14 cellular contexts compared by ENCODE assay signal in genomic region chr2:48749820-48750739, GRCh38. TPM values are rescaled to one million over a fixed set of nuclear protein-coding genes. Genes with fewer than 3 reads are reported as not detected.
DNase-seq lines count a peak whose midpoint lies in the region; ATAC-seq and TF ChIP-seq lines count a peak whose summit lies in the region.
"Had no signal": no experiment of that assay in that cellular context is flagged by ENCODE, and none has a peak within 500 bp of the region (broad histone marks: within the 10 kb centered on the region; RNA-seq: fewer than 3 reads in every experiment).

No MANE protein-coding gene starts in this region.

- H2BK15ac ChIP-seq in H9 (ENCODE audit: low read depth, low read length): no peak overlapping the region

- peaks cover under 1% of the 10 kb centered on the region for H3K23me2 ChIP-seq in H9 (ENCODE audit: insufficient read length, low read depth, low read length, poor library complexity, severe bottlenecking)

- no peak overlapping the region for H3K27ac ChIP-seq in left lung
- no peak overlapping the region for H3K27ac ChIP-seq in H9 (ENCODE audit: insufficient read length, low read depth, low read length)
- no peak overlapping the region for H3K27ac ChIP-seq in heart left ventricle
- H3K27ac ChIP-seq: RWPE1, tibial artery had no signal

- no peak overlapping the region for H2BK12ac ChIP-seq in H9 (ENCODE audit: insufficient read length, low read depth, low read length)

- no peak overlapping the region for H4K8ac ChIP-seq in H9 (replicated peaks; ENCODE audit: insufficient read length, low read depth, low read length)

- H2AK5ac ChIP-seq in H9 (ENCODE audit: insufficient read length, low read length): no peak overlapping the region

- H3K79me2 ChIP-seq in H9 (ENCODE audit: insufficient read depth, low read length): no peaks in the 10 kb centered on the region

- H3K4me1 ChIP-seq in left lung (no peaks in the 10 kb centered on the region), H9 (ENCODE audit: insufficient read depth, low read length) (peaks cover 1% of the 10 kb centered on the region; the same call in 1 of the 2 replicates), heart left ventricle (peaks cover 0 to 5% (median 0%) of the 10 kb centered on the region in 12 donors)
- H3K4me1 ChIP-seq: tibial artery had no signal

- no peak overlapping the region; the same call in 1 of the 2 replicates for H3K14ac ChIP-seq in H9 (ENCODE audit: insufficient read depth, low read length)

- H3K27me3 ChIP-seq in left lung: peaks cover under 1 to 12% of the 10 kb centered on the region in 2 donors
- H3K27me3 ChIP-seq in H9 (ENCODE audit: insufficient read depth, low read length): no peaks in the 10 kb centered on the region
- peaks cover 0 to 15% (median 0%) of the 10 kb centered on the region in 9 donors for H3K27me3 ChIP-seq in heart left ventricle

- no peak overlapping the region for H2BK5ac ChIP-seq in H9 (ENCODE audit: insufficient read length, low read length)

- no peak overlapping the region for H3K9ac ChIP-seq in H9 (ENCODE audit: extremely low read depth, insufficient read length, low read length)

- H2AFZ ChIP-seq in H9 (ENCODE audit: low read length): no peak overlapping the region

- no peak for TF ChIP-seq POLR2A in heart left ventricle (IDR thresholded peaks at IDR 0.05)

- H3K56ac ChIP-seq in H9 (ENCODE audit: insufficient read length, low read depth, low read length): no peak overlapping the region

- WGBS in H9 (ENCODE audit: extremely low coverage, insufficient read length, low lambda C conversion rate): no CpG with 5 or more reads among the region's 2 CpGs
- 62 to 78% (median 68%) methylated on average over 2 of the region's 2 CpGs for WGBS in heart left ventricle, 4 donors

- H3K4me3 Mint-ChIP-seq in naive B cell: no peak overlapping the region
- H3K4me3 Mint-ChIP-seq in H9: no peak overlapping the region
- H3K4me3 Mint-ChIP-seq: neural crest cell had no signal

- no peak overlapping the region for H3K4me2 ChIP-seq in H9 (ENCODE audit: insufficient read depth, insufficient read length, low read length)

- H4K5ac ChIP-seq in H9 (ENCODE audit: insufficient read length, low read depth, low read length): no peak overlapping the region

- H3K27me3 Mint-ChIP-seq in naive B cell (peaks cover 10 to 12% (median 11%) of the 10 kb centered on the region in 3 donors), H9 (ENCODE audit: low read depth) (peaks cover 13% of the 10 kb centered on the region)

- H4K20me1 ChIP-seq in H9 (ENCODE audit: control insufficient read depth, insufficient read depth, insufficient read length): no peaks in the 10 kb centered on the region

- no peaks in the 10 kb centered on the region for H3K79me1 ChIP-seq in H9 (ENCODE audit: insufficient read depth, low read depth, low read length, poor library complexity, severe bottlenecking)

- no peak overlapping the region for H3T11ph ChIP-seq in H9 (ENCODE audit: low read length)

- H3K9me3 ChIP-seq in left lung (peaks cover 0 to 1% of the 10 kb centered on the region in 2 donors), H9 (ENCODE audit: control insufficient read depth, low read depth, low read length) (no peaks in the 10 kb centered on the region), heart left ventricle (no peaks in the 10 kb centered on the region)
- H3K9me3 ChIP-seq: tibial artery had no signal

- H3K27ac Mint-ChIP-seq in naive B cell: peak overlapping the region in 4 of 6 donors; percentile 41 to 75 (median 58)
- H3K27ac Mint-ChIP-seq in H9: peak overlapping the region in 1 of 3 experiments; percentile 70; a peak in 1 of 7 replicates

- no peak overlapping the region for H3K4ac ChIP-seq in H9 (ENCODE audit: low read depth, low read length)

- no peak overlapping the region for H2BK120ac ChIP-seq in H9 (ENCODE audit: low read depth, low read length, poor library complexity, severe bottlenecking)

- no peak for DNase-seq in naive B cell
- DNase-seq in left lung: no peak
- DNase-seq in H9: no peak
- DNase-seq in stimulated activated CD4-positive, alpha-beta T cell treated with anti-CD3 and anti-CD28 coated beads, Interleukin-2, amount 100 ng/mL, for 24 hours: no peak
- DNase-seq in heart left ventricle: no peak
- DNase-seq: activated CD4-positive, alpha-beta T cell treated with anti-CD3 and anti-CD28 coated beads, Interleukin-2, amount 50 U/mL, for 1 hour; NCI-H1105 treated with DMSO at 0.1 percent for 48 hours; stimulated activated CD4-positive, alpha-beta T cell treated with anti-CD3 and anti-CD28 coated beads, Interleukin-1b, Interleukin-23, amount 100 ng/mL, for 48 hours; tibial artery had no signal

- no peaks in the 10 kb centered on the region for H3K36me3 ChIP-seq in left lung
- no peaks in the 10 kb centered on the region for H3K36me3 ChIP-seq in heart left ventricle
- H3K36me3 ChIP-seq: tibial artery had no signal

- H3K9me3 Mint-ChIP-seq in naive B cell: peaks cover 0 to 2% (median 0%) of the 10 kb centered on the region in 7 donors
- H3K9me3 Mint-ChIP-seq in H9: no peaks in the 10 kb centered on the region; a peak in 1 of 5 replicates

- no peak for TF ChIP-seq CTCF in left lung (IDR thresholded peaks at IDR 0.05)
- TF ChIP-seq CTCF in H9 (conservative IDR thresholded peaks at IDR 0.05): no peak
- TF ChIP-seq CTCF in heart left ventricle (IDR thresholded peaks at IDR 0.05): no peak

- H3K23ac ChIP-seq in H9 (ENCODE audit: insufficient read length, low read depth, low read length): no peak overlapping the region

- H3K4me3 ChIP-seq in left lung (no peak overlapping the region), heart left ventricle (no peak overlapping the region)
- H3K4me3 ChIP-seq: tibial artery had no signal

- H3K4me1 Mint-ChIP-seq in naive B cell (peaks cover 0 to 19% (median 15%) of the 10 kb centered on the region in 3 donors), H9 (peaks cover 33 to 34% of the 10 kb centered on the region in 2 experiments)

- peak; percentile 68 for ATAC-seq in GM18907 (IDR thresholded peaks at IDR 0.05; ENCODE audit: unreplicated experiment)
- peak; percentile 57 for ATAC-seq in GM21825 (IDR thresholded peaks at IDR 0.05; ENCODE audit: unreplicated experiment)
- ATAC-seq in HG03354 (IDR thresholded peaks at IDR 0.05; ENCODE audit: poor library complexity, severe bottlenecking, unreplicated experiment): peak; percentile 70
- no peak for ATAC-seq in naive B cell (ENCODE audit: low read depth in 2 of 2)
- no peak for ATAC-seq in left lung
- no peak for ATAC-seq in heart left ventricle

- no peak overlapping the region for H3K18ac ChIP-seq in H9 (ENCODE audit: insufficient read length, low read depth, low read length)

- H3K36me3 Mint-ChIP-seq in naive B cell (no peaks in the 10 kb centered on the region), H9 (ENCODE audit: insufficient read depth in 1 of 3, low read depth in 3 of 3) (no peaks in the 10 kb centered on the region)

- no peak overlapping the region for H2BK20ac ChIP-seq in H9 (ENCODE audit: low read depth, low read length, poor library complexity, severe bottlenecking)

- H4K91ac ChIP-seq in H9 (ENCODE audit: insufficient read length, low read depth, low read length): no peak overlapping the region

- intact Hi-C loops in left lung (cut with DNase I): no loop called here
- intact Hi-C loops in heart left ventricle (cut with DNase I): no loop called here

RNA-seq across cellular contexts. Expression of gene LHCGR, which starts 5.4 kb away (rescaled TPM):
- polyA plus RNA-seq in naive B cell (ENCODE audit: low read depth in 6 of 6): not detected
- under 1 TPM in 1 of 2 donors, not detected in 1; 0.13 TPM for total RNA-seq in left lung
- total RNA-seq in H9 (2021): 0.33 and 0.44 TPM in 2 replicates
- total RNA-seq in heart left ventricle: 1 to 10 TPM in 2 of 9 donors, under 1 TPM in 2, not detected in 5; 0.09 to 1.4 (median 0.73) TPM
- under 1 TPM in 1 of 2 donors, not detected in 1; 0.30 TPM for polyA plus RNA-seq in heart left ventricle

Comparison
In these comparisons a context has a peak if more than half of its experiments do, and no peak if none do; other contexts are left out.
1. ATAC-seq: peak in GM18907 (single experiment), GM21825 (single experiment) and HG03354 (single experiment); none in naive B cell (0 of 2), left lung (single experiment) and heart left ventricle (0 of 4).